In the genomic region with DNA sequence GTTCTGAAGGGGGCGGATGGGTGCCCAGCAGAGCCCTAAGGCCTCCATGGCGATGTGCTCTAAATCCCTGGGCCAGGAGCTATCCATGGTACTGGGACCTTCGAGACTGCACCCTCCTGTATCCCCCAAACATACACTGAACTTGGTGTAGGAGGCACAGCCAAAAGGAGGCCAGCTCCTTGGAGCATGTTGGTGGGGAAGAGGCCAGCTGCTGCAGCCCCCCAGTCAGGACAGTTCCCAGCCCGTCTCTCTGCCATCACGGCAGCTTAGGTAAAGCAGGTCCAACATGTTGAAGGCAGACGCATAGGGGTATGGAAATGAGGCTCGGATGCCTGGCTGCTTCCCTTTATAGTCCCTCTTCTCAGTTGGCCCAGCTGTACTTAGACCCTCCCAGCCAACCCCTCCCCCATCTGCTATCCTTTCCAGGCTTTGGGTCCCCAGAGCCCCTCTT, we compare ENCODE assay signal across 1 cellular context.
A peak's percentile ranks its signal among the peaks of the same experiment; 100 is the strongest.
TF ChIP-seq lines count a peak whose summit lies in the region.

No MANE protein-coding gene starts in this region.

TF ChIP-seq in K562, 482 proteins besides CTCF, POLR2A, EP300 and RAD21 (continued from another document):
- TF ChIP-seq ZNF717 (CRISPR knock-in tag; IDR thresholded peaks at IDR 0.05) = no peak
- peak; percentile 93 for TF ChIP-seq REST (CRISPR knock-in tag; IDR thresholded peaks at IDR 0.05; ENCODE audit: low read depth)
- TF ChIP-seq MBD2 (IDR thresholded peaks at IDR 0.05; ENCODE audit: borderline replicate concordance, low read depth) = no peak
- 0 out of 2 replicates have a peak, but pooled peaks have one; percentile 12 for TF ChIP-seq STAG1 (CRISPR knock-in tag; IDR thresholded peaks at IDR 0.05; ENCODE audit: borderline replicate concordance)
- TF ChIP-seq CEBPB (tag; IDR thresholded peaks at IDR 0.05) = no peak
- TF ChIP-seq FOXA1 (IDR thresholded peaks at IDR 0.05; ENCODE audit: borderline replicate concordance) = no peak
- TF ChIP-seq CTBP1 (IDR thresholded peaks at IDR 0.05; ENCODE audit: borderline replicate concordance) = no peak
- 0 out of 4 replicates have a peak, but pooled peaks of 1 of the 2 experiments have one; percentile 22 for TF ChIP-seq MAZ (CRISPR knock-in tag; conservative IDR thresholded peaks at IDR 0.05 in 1 of 2, IDR thresholded peaks at IDR 0.05 in 1 of 2)
- TF ChIP-seq, protein P1, sequence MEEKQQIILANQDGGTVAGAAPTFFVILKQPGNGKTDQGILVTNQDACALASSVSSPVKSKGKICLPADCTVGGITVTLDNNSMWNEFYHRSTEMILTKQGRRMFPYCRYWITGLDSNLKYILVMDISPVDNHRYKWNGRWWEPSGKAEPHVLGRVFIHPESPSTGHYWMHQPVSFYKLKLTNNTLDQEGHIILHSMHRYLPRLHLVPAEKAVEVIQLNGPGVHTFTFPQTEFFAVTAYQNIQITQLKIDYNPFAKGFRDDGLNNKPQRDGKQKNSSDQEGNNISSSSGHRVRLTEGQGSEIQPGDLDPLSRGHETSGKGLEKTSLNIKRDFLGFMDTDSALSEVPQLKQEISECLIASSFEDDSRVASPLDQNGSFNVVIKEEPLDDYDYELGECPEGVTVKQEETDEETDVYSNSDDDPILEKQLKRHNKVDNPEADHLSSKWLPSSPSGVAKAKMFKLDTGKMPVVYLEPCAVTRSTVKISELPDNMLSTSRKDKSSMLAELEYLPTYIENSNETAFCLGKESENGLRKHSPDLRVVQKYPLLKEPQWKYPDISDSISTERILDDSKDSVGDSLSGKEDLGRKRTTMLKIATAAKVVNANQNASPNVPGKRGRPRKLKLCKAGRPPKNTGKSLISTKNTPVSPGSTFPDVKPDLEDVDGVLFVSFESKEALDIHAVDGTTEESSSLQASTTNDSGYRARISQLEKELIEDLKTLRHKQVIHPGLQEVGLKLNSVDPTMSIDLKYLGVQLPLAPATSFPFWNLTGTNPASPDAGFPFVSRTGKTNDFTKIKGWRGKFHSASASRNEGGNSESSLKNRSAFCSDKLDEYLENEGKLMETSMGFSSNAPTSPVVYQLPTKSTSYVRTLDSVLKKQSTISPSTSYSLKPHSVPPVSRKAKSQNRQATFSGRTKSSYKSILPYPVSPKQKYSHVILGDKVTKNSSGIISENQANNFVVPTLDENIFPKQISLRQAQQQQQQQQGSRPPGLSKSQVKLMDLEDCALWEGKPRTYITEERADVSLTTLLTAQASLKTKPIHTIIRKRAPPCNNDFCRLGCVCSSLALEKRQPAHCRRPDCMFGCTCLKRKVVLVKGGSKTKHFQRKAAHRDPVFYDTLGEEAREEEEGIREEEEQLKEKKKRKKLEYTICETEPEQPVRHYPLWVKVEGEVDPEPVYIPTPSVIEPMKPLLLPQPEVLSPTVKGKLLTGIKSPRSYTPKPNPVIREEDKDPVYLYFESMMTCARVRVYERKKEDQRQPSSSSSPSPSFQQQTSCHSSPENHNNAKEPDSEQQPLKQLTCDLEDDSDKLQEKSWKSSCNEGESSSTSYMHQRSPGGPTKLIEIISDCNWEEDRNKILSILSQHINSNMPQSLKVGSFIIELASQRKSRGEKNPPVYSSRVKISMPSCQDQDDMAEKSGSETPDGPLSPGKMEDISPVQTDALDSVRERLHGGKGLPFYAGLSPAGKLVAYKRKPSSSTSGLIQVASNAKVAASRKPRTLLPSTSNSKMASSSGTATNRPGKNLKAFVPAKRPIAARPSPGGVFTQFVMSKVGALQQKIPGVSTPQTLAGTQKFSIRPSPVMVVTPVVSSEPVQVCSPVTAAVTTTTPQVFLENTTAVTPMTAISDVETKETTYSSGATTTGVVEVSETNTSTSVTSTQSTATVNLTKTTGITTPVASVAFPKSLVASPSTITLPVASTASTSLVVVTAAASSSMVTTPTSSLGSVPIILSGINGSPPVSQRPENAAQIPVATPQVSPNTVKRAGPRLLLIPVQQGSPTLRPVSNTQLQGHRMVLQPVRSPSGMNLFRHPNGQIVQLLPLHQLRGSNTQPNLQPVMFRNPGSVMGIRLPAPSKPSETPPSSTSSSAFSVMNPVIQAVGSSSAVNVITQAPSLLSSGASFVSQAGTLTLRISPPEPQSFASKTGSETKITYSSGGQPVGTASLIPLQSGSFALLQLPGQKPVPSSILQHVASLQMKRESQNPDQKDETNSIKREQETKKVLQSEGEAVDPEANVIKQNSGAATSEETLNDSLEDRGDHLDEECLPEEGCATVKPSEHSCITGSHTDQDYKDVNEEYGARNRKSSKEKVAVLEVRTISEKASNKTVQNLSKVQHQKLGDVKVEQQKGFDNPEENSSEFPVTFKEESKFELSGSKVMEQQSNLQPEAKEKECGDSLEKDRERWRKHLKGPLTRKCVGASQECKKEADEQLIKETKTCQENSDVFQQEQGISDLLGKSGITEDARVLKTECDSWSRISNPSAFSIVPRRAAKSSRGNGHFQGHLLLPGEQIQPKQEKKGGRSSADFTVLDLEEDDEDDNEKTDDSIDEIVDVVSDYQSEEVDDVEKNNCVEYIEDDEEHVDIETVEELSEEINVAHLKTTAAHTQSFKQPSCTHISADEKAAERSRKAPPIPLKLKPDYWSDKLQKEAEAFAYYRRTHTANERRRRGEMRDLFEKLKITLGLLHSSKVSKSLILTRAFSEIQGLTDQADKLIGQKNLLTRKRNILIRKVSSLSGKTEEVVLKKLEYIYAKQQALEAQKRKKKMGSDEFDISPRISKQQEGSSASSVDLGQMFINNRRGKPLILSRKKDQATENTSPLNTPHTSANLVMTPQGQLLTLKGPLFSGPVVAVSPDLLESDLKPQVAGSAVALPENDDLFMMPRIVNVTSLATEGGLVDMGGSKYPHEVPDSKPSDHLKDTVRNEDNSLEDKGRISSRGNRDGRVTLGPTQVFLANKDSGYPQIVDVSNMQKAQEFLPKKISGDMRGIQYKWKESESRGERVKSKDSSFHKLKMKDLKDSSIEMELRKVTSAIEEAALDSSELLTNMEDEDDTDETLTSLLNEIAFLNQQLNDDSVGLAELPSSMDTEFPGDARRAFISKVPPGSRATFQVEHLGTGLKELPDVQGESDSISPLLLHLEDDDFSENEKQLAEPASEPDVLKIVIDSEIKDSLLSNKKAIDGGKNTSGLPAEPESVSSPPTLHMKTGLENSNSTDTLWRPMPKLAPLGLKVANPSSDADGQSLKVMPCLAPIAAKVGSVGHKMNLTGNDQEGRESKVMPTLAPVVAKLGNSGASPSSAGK (IDR thresholded peaks at IDR 0.05) = no peak
- TF ChIP-seq, protein P2, sequence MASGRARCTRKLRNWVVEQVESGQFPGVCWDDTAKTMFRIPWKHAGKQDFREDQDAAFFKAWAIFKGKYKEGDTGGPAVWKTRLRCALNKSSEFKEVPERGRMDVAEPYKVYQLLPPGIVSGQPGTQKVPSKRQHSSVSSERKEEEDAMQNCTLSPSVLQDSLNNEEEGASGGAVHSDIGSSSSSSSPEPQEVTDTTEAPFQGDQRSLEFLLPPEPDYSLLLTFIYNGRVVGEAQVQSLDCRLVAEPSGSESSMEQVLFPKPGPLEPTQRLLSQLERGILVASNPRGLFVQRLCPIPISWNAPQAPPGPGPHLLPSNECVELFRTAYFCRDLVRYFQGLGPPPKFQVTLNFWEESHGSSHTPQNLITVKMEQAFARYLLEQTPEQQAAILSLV (tag; IDR thresholded peaks at IDR 0.05) = no peak
- no peak for TF ChIP-seq KLF1 (tag; IDR thresholded peaks at IDR 0.05)
- TF ChIP-seq MXI1 (IDR thresholded peaks at IDR 0.05; ENCODE audit: low read depth, low read length) = no peak
- TF ChIP-seq ZNF644 (tag; IDR thresholded peaks at IDR 0.05; ENCODE audit: low read depth) = no peak
- TF ChIP-seq AFF1 (IDR thresholded peaks at IDR 0.05; ENCODE audit: low read depth in 1 of 2, partially characterized antibody in 2 of 2) = peak in 1 of 2 experiments; percentile 73
- peak; percentile 96 for TF ChIP-seq EHMT2 (IDR thresholded peaks at IDR 0.05)
- TF ChIP-seq MIER1 (IDR thresholded peaks at IDR 0.05; ENCODE audit: low read depth) = peak; percentile 93
- 0 out of 2 replicates have a peak, but pooled peaks have one; percentile 55 for TF ChIP-seq PRMT5 (CRISPR knock-in tag; IDR thresholded peaks at IDR 0.05)
